ENCODE assay signal across 35 cellular contexts in genomic region chr19:8643860-8644653, GRCh38. TPM values are rescaled to one million over a fixed set of nuclear protein-coding genes. Genes with fewer than 3 reads are reported as not detected.
"Had no signal": no experiment of that assay in that cellular context is flagged by ENCODE, and none has a peak within 500 bp of the region (broad histone marks: within the 10 kb centered on the region; RNA-seq: fewer than 3 reads in every experiment).

No MANE protein-coding gene starts in this region.

- H3K4me3 Mint-ChIP-seq: naive thymus-derived CD8-positive, alpha-beta T cell; neural crest cell; stimulated activated effector memory CD8-positive, alpha-beta T cell treated with anti-CD3 and anti-CD28 coated beads, Interleukin-12 subunit alpha, Interleukin-12 subunit beta, amount 100 ng/mL, for 72 hours had no signal

- H3K9me3 Mint-ChIP-seq: naive thymus-derived CD8-positive, alpha-beta T cell; stimulated activated effector memory CD8-positive, alpha-beta T cell treated with anti-CD3 and anti-CD28 coated beads, Interleukin-12 subunit alpha, Interleukin-12 subunit beta, amount 100 ng/mL, for 72 hours had no signal

- ATAC-seq: foreskin keratinocyte; gastroesophageal sphincter; heart left ventricle; left ventricle myocardium superior; lower lobe of right lung; naive thymus-derived CD8-positive, alpha-beta T cell; stimulated activated effector memory CD8-positive, alpha-beta T cell treated with anti-CD3 and anti-CD28 coated beads, Interleukin-12 subunit alpha, Interleukin-12 subunit beta, amount 100 ng/mL, for 72 hours had no signal

- H3K36me3 ChIP-seq: esophagus muscularis mucosa, gastroesophageal sphincter, heart left ventricle, lower lobe of right lung, neutrophil, prostate gland, right atrium auricular region, sigmoid colon, tibial nerve, upper lobe of left lung had no signal

- H3K4me3 ChIP-seq: coronary artery, esophagus muscularis mucosa, gastroesophageal sphincter, heart left ventricle, lower lobe of right lung, prostate gland, right atrium auricular region, sigmoid colon, testis, tibial nerve, upper lobe of left lung had no signal

- H3K9me3 ChIP-seq: esophagus muscularis mucosa, lower lobe of right lung, neutrophil, prostate gland, right atrium auricular region, sigmoid colon, testis had no signal

- H3K27ac Mint-ChIP-seq: stimulated activated effector memory CD8-positive, alpha-beta T cell treated with anti-CD3 and anti-CD28 coated beads, Interleukin-12 subunit alpha, Interleukin-12 subunit beta, amount 100 ng/mL, for 72 hours had no signal

- DNase-seq: dermis blood vessel endothelial cell; effector memory CD4-positive, alpha-beta T cell; foreskin keratinocyte; heart left ventricle; hippocampal formation; islet precursor cell; kidney glomerular epithelial cell; left ventricle myocardium superior; lower lobe of right lung; naive thymus-derived CD8-positive, alpha-beta T cell; sigmoid colon; stimulated activated CD4-positive, alpha-beta T cell treated with anti-CD3 and anti-CD28 coated beads, Interleukin-2, amount 100 ng/mL, for 24 hours; stimulated activated CD4-positive, alpha-beta T cell treated with anti-CD3 and anti-CD28 coated beads, Interleukin-4, amount 100 ng/mL, for 24 hours; stimulated activated naive CD4-positive, alpha-beta T cell treated with Interleukin-2 at 50 U/mL for 16 hours; substantia nigra; testis; upper lobe of left lung had no signal

- H3K4me1 Mint-ChIP-seq: neural crest cell; stimulated activated effector memory CD8-positive, alpha-beta T cell treated with anti-CD3 and anti-CD28 coated beads, Interleukin-12 subunit alpha, Interleukin-12 subunit beta, amount 100 ng/mL, for 72 hours had no signal

- H3K36me3 Mint-ChIP-seq: naive thymus-derived CD8-positive, alpha-beta T cell; stimulated activated effector memory CD8-positive, alpha-beta T cell treated with anti-CD3 and anti-CD28 coated beads, Interleukin-12 subunit alpha, Interleukin-12 subunit beta, amount 100 ng/mL, for 72 hours had no signal

- FAIRE-seq: endothelial cell of umbilical vein, urothelium cell line had no signal

- H3K4me1 ChIP-seq: foreskin keratinocyte, gastroesophageal sphincter, prostate gland, right atrium auricular region, testis had no signal

- H3K27me3 ChIP-seq: foreskin keratinocyte, neutrophil, right atrium auricular region, testis, tibial nerve, upper lobe of left lung had no signal

- H3K27ac ChIP-seq: coronary artery, esophagus muscularis mucosa, foreskin keratinocyte, gastroesophageal sphincter, heart left ventricle, lower lobe of right lung, prostate gland, right atrium auricular region, sigmoid colon, testis, tibial nerve, upper lobe of left lung had no signal

RNA-seq across cellular contexts. Expression of gene NFILZ, which starts 13.6 kb away (rescaled TPM):
- total RNA-seq: cerebellum; dermis blood vessel endothelial cell; endothelial cell of umbilical vein; epithelial cell of proximal tubule; esophagus muscularis mucosa; fibroblast of lung; foreskin keratinocyte; gastroesophageal sphincter; heart left ventricle; left ventricle myocardium superior; lower lobe of right lung; mesenteric fat pad; myocyte; naive thymus-derived CD8-positive, alpha-beta T cell; neural crest cell; osteoblast; prostate gland; right atrium auricular region; sigmoid colon; skeletal muscle tissue; tibial nerve; upper lobe of left lung had no signal
- polyA plus RNA-seq: endothelial cell of umbilical vein; fibroblast of lung; foreskin keratinocyte; heart left ventricle; naive thymus-derived CD8-positive, alpha-beta T cell; sigmoid colon had no signal

RNA-seq across cellular contexts. Expression of gene ADAMTS10, which starts 33.5 kb away (rescaled TPM):
- total RNA-seq: foreskin keratinocyte had no signal
- polyA plus RNA-seq: foreskin keratinocyte had no signal

RNA-seq across cellular contexts. Expression of gene ACTL9, which starts 54.5 kb away (rescaled TPM):
- total RNA-seq: cerebellum; dermis blood vessel endothelial cell; endothelial cell of umbilical vein; epithelial cell of proximal tubule; esophagus muscularis mucosa; fibroblast of lung; foreskin keratinocyte; gastroesophageal sphincter; heart left ventricle; left ventricle myocardium superior; lower lobe of right lung; mesenteric fat pad; myocyte; naive thymus-derived CD8-positive, alpha-beta T cell; neural crest cell; osteoblast; right atrium auricular region; sigmoid colon; skeletal muscle tissue; tibial nerve; upper lobe of left lung had no signal
- polyA plus RNA-seq: endothelial cell of umbilical vein; fibroblast of lung; foreskin keratinocyte; heart left ventricle; naive thymus-derived CD8-positive, alpha-beta T cell; sigmoid colon had no signal
